Comparison of ENCODE assay signal across 8 cellular contexts in the genomic region with DNA sequence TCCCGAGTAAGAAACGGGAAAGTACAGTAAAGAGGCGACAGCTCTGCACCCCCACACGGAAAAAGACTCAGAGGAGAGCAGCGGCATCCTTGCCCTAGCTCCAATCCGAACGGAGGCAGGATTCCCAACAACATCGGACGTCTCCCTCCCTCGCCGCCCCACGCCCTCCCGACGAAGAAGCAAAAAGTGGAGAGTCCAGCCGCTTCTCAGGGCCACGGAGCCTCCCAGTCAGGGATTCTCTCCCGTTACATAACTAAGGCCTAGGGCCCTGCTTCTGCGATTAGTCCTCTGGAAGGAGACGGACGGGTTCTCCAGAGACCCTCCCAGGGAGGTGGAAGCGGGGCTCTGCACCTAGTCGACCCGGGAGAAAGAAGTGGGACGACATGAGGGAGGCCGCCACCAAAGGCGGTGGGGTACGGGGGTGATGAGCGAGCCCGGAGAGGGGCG. TPM values are rescaled to one million over a fixed set of nuclear protein-coding genes. Genes with fewer than 3 reads are reported as not detected.
DNase-seq lines count a peak whose midpoint lies in the region; ATAC-seq and TF ChIP-seq lines count a peak whose summit lies in the region.

No MANE protein-coding gene starts in this region.

- H3K79me2 ChIP-seq in OCI-LY1 (ENCODE audit: insufficient read depth, low read length) = peaks cover 50% of the 10 kb centered on the region

- no peak for TF ChIP-seq POLR2A in gastrocnemius medialis (IDR thresholded peaks at IDR 0.05)

- H2AFZ ChIP-seq in OCI-LY1 (ENCODE audit: low read length) = no peak overlapping the region

- H3K36me3 Mint-ChIP-seq in brain = peaks cover 10% of the 10 kb centered on the region

- no peaks in the 10 kb centered on the region for H3K27me3 ChIP-seq in BLaER1 treated with 17β-estradiol and CSF1 and Interleukin-3, amounts not matched to agents 10 nM and 100 nM
- H3K27me3 ChIP-seq in OCI-LY1 (ENCODE audit: insufficient read depth, low read length) = no peaks in the 10 kb centered on the region
- H3K27me3 ChIP-seq in gastrocnemius medialis = no peaks in the 10 kb centered on the region

- peak overlapping the region; percentile 94 to 98 (median 98) for H3K4me3 Mint-ChIP-seq in brain

- H3K27ac Mint-ChIP-seq in brain = peak overlapping the region; percentile 91 to 99 (median 96)

- intact Hi-C loops in gastrocnemius medialis (cut with DNase I; ENCODE audit: low total_unique reads) = loop anchor here (2.0 to 5.0 kb wide), 3 partner anchors 27 to 201 kb away; a partner anchor contains a TSS

- H3K9ac ChIP-seq in BLaER1 treated with 17β-estradiol and CSF1 and Interleukin-3, amounts not matched to agents 10 nM and 100 nM = peak overlapping the region; percentile 88 to 95 (median 90)
- H3K9ac ChIP-seq in OCI-LY1 (ENCODE audit: low read length) = peak overlapping the region; percentile 78

- H3K4me1 Mint-ChIP-seq in brain = peaks cover 49% of the 10 kb centered on the region

- H3K36me3 ChIP-seq in BLaER1 treated with 17β-estradiol and CSF1 and Interleukin-3, amounts not matched to agents 10 nM and 100 nM = peaks cover 0 to 15% (median 7%) of the 10 kb centered on the region in 11 experiments; a peak in 13 of 22 replicates
- no peaks in the 10 kb centered on the region; the same call in 1 of the 2 replicates for H3K36me3 ChIP-seq in OCI-LY1 (ENCODE audit: insufficient read depth, low read length)
- H3K36me3 ChIP-seq in gastrocnemius medialis = no peaks in the 10 kb centered on the region

- peaks cover 18 to 37% (median 27%) of the 10 kb centered on the region in 10 experiments for H3K4me1 ChIP-seq in BLaER1 treated with 17β-estradiol and CSF1 and Interleukin-3, amounts not matched to agents 10 nM and 100 nM
- peaks cover 25% of the 10 kb centered on the region for H3K4me1 ChIP-seq in OCI-LY1 (ENCODE audit: insufficient read depth, low read length, severe bottlenecking)
- H3K4me1 ChIP-seq in gastrocnemius medialis = peaks cover 30 to 32% of the 10 kb centered on the region in 2 donors

- in situ Hi-C loops in gastrocnemius medialis (cut with MboI; ENCODE audit: low sequenced_read_pairs in 4 of 4) = no loop called here

- ATAC-seq in GM18517 (IDR thresholded peaks at IDR 0.05; ENCODE audit: unreplicated experiment) (peak; percentile 40), HG03039 (IDR thresholded peaks at IDR 0.05; ENCODE audit: unreplicated experiment) (peak; percentile 34), gastrocnemius medialis (peak; percentile 52 to 53)

- H4K20me1 ChIP-seq in BLaER1 treated with 17β-estradiol and CSF1 and Interleukin-3, amounts not matched to agents 10 nM and 100 nM = peaks cover 42 to 53% (median 51%) of the 10 kb centered on the region in 11 experiments
- no peaks in the 10 kb centered on the region for H4K20me1 ChIP-seq in OCI-LY1 (ENCODE audit: insufficient read depth, low read length)

- DNase-seq in gastrocnemius medialis (peak in 1 of 2 donors; percentile 29), NCI-H2196 (lab: John Stamatoyannopoulos, UW; ENCODE audit: unreplicated experiment) (no peak)

- H3K9me3 Mint-ChIP-seq in brain = peaks cover 0 to 3% (median 0%) of the 10 kb centered on the region in 5 experiments

- peak overlapping the region; percentile 79 to 98 (median 96) for H3K4me3 ChIP-seq in BLaER1 treated with 17β-estradiol and CSF1 and Interleukin-3, amounts not matched to agents 10 nM and 100 nM
- H3K4me3 ChIP-seq in OCI-LY1 (ENCODE audit: low read depth, low read length, poor library complexity, severe bottlenecking) (peak overlapping the region; percentile 73), iPS-18c (ENCODE audit: insufficient read depth, low read depth, low read length) (peak overlapping the region; percentile 97), gastrocnemius medialis (peak overlapping the region; percentile 92 to 100 (median 96))

- peak overlapping the region; percentile 77 to 89 (median 84) for H3K27ac ChIP-seq in BLaER1 treated with 17β-estradiol and CSF1 and Interleukin-3, amounts not matched to agents 10 nM and 100 nM
- H3K27ac ChIP-seq in OCI-LY1 (ENCODE audit: low read depth, low read length, poor library complexity, severe bottlenecking) (no peak overlapping the region), gastrocnemius medialis (peak overlapping the region; percentile 91 to 100 (median 99))

- H3K27me3 Mint-ChIP-seq in brain = peaks cover 19% of the 10 kb centered on the region

- no peaks in the 10 kb centered on the region for H3F3A ChIP-seq in OCI-LY1 (ENCODE audit: insufficient read depth, low read length)

- H3K9me3 ChIP-seq in BLaER1 treated with 17β-estradiol and CSF1 and Interleukin-3, amounts not matched to agents 10 nM and 100 nM (replicated peaks in 1 of 11) = no peaks in the 10 kb centered on the region; a peak in 1 of 22 replicates
- H3K9me3 ChIP-seq in OCI-LY1 (ENCODE audit: low read length) = no peaks in the 10 kb centered on the region; the same call in 1 of the 2 replicates
- peaks cover 3% of the 10 kb centered on the region for H3K9me3 ChIP-seq in iPS-18c (ENCODE audit: control insufficient read depth, insufficient read depth, low read length)
- H3K9me3 ChIP-seq in gastrocnemius medialis = no peaks in the 10 kb centered on the region

- peak overlapping the region; percentile 83 to 97 (median 92) for H3K4me2 ChIP-seq in BLaER1 treated with 17β-estradiol and CSF1 and Interleukin-3, amounts not matched to agents 10 nM and 100 nM
- peak overlapping the region; percentile 92 for H3K4me2 ChIP-seq in OCI-LY1 (ENCODE audit: low read length)

- no peaks in the 10 kb centered on the region for H3K9me2 ChIP-seq in OCI-LY1 (ENCODE audit: low read depth, low read length)

- TF ChIP-seq CTCF in OCI-LY1 (IDR thresholded peaks at IDR 0.05; ENCODE audit: low read length) (no peak), brain (conservative IDR thresholded peaks at IDR 0.05) (no peak), gastrocnemius medialis (IDR thresholded peaks at IDR 0.05 in 4 of 5, conservative IDR thresholded peaks at IDR 0.05 in 1 of 5) (peak in 2 of 5 experiments; percentile 16 to 26)

RNA-seq across cellular contexts. Expression of a gene that starts 0.6 kb away (rescaled TPM):
- polyA plus RNA-seq in brain (ENCODE audit: insufficient read depth, low read depth, low replicate concordance) = 82.0 TPM
- total RNA-seq in gastrocnemius medialis = 10 to 100 TPM; 44.0 to 62.4 (median 52.7) TPM

RNA-seq across cellular contexts. Expression of a gene that starts 27.8 kb away (rescaled TPM):
- polyA plus RNA-seq in brain (ENCODE audit: insufficient read depth, low read depth, low replicate concordance) = 10.1 TPM
- total RNA-seq in gastrocnemius medialis = 10 to 100 TPM; 22.5 to 69.9 (median 31.7) TPM
